27 cellular contexts compared by ENCODE assay signal in genomic region chr2:49937432-49937831, GRCh38.
"Had no signal": no experiment of that assay in that cellular context is flagged by ENCODE, and none has a peak within 500 bp of the region (broad histone marks: within the 10 kb centered on the region; RNA-seq: fewer than 3 reads in every experiment).

No MANE protein-coding gene starts in this region.

- H2AFZ ChIP-seq: parathyroid adenoma had no signal

- H3K27me3 ChIP-seq: ovary, right lobe of liver, sigmoid colon, stomach, thyroid gland, tibial nerve, upper lobe of left lung, vagina had no signal

- H3K9me3 ChIP-seq: ovary, psoas muscle, right lobe of liver, sigmoid colon, stomach, thoracic aorta, thyroid gland, tibial nerve, upper lobe of left lung, vagina had no signal

- H3K4me3 ChIP-seq: ovary, psoas muscle, right lobe of liver, sigmoid colon, stomach, thoracic aorta, thyroid gland, tibial nerve, upper lobe of left lung, vagina had no signal

- H3K27ac ChIP-seq: ovary, parathyroid adenoma, psoas muscle, right lobe of liver, sigmoid colon, stomach, thoracic aorta, thyroid gland, tibial nerve, upper lobe of left lung, vagina had no signal

- H3K4me1 Mint-ChIP-seq: nephron had no signal

- DNase-seq: natural killer cell; occipital lobe; ovary; psoas muscle; right cardiac atrium; right lobe of liver; sigmoid colon; small intestine; stimulated activated CD4-positive, alpha-beta T cell treated with anti-CD3 and anti-CD28 coated beads, Interleukin-15, amount 100 ng/mL, for 24 hours; stimulated activated CD4-positive, alpha-beta T cell treated with anti-CD3 and anti-CD28 coated beads, Interleukin-2, amount 100 ng/mL, for 24 hours; stimulated activated CD4-positive, alpha-beta T cell treated with anti-CD3 and anti-CD28 coated beads, Interleukin-2, amount 100 ng/mL, for 48 hours; stimulated activated CD4-positive, alpha-beta T cell treated with anti-CD3 and anti-CD28 coated beads, Interleukin-4, amount 100 ng/mL, for 24 hours; stimulated activated naive B cell treated with anti-CD40 and anti-IgM and Interleukin-4, amounts not matched to agents 10 μg/mL and 1 μg/mL and 100 μg/mL, for 72 hours; stimulated activated naive CD4-positive, alpha-beta T cell treated with Interleukin-2 at 50 U/mL for 16 hours; stomach; thyroid gland; trophoblast cell; upper lobe of left lung had no signal

- H3K36me3 ChIP-seq: ovary, right lobe of liver, sigmoid colon, stomach, thoracic aorta, thyroid gland, tibial nerve, upper lobe of left lung, vagina had no signal

- H3K27ac Mint-ChIP-seq: natural killer cell; nephron; progenitor cell of endocrine pancreas; stimulated activated effector memory CD8-positive, alpha-beta T cell treated with anti-CD3 and anti-CD28 coated beads, Interleukin-12 subunit alpha, Interleukin-12 subunit beta, amount 100 ng/mL, for 72 hours; stimulated activated naive B cell treated with anti-CD40 and anti-IgM and Interleukin-4, amounts not matched to agents 10 μg/mL and 1 μg/mL and 100 μg/mL, for 72 hours; stimulated activated naive CD8-positive, alpha-beta T cell treated with anti-CD3 and anti-CD28 coated beads, Interleukin-15, Interleukin-2, amounts not matched to agents 100 ng/mL and 50 ng/mL, for 24 hours had no signal

- H3K4me3 Mint-ChIP-seq: natural killer cell; nephron; neural crest cell; stimulated activated effector memory CD8-positive, alpha-beta T cell treated with anti-CD3 and anti-CD28 coated beads, Interleukin-12 subunit alpha, Interleukin-12 subunit beta, amount 100 ng/mL, for 72 hours; stimulated activated naive B cell treated with anti-CD40 and anti-IgM and Interleukin-4, amounts not matched to agents 10 μg/mL and 1 μg/mL and 100 μg/mL, for 72 hours; stimulated activated naive CD8-positive, alpha-beta T cell treated with anti-CD3 and anti-CD28 coated beads, Interleukin-15, Interleukin-2, amounts not matched to agents 100 ng/mL and 50 ng/mL, for 24 hours had no signal

- H3K36me3 Mint-ChIP-seq: natural killer cell; stimulated activated effector memory CD8-positive, alpha-beta T cell treated with anti-CD3 and anti-CD28 coated beads, Interleukin-12 subunit alpha, Interleukin-12 subunit beta, amount 100 ng/mL, for 72 hours; stimulated activated naive B cell treated with anti-CD40 and anti-IgM and Interleukin-4, amounts not matched to agents 10 μg/mL and 1 μg/mL and 100 μg/mL, for 72 hours had no signal

- ATAC-seq: natural killer cell; psoas muscle; right cardiac atrium; right lobe of liver; stimulated activated effector memory CD8-positive, alpha-beta T cell treated with anti-CD3 and anti-CD28 coated beads, Interleukin-12 subunit alpha, Interleukin-12 subunit beta, amount 100 ng/mL, for 72 hours; stimulated activated naive B cell treated with anti-CD40 and anti-IgM and Interleukin-4, amounts not matched to agents 10 μg/mL and 1 μg/mL and 100 μg/mL, for 72 hours had no signal

- H3K9ac ChIP-seq: parathyroid adenoma had no signal

- H3K27me3 Mint-ChIP-seq: progenitor cell of endocrine pancreas; stimulated activated naive B cell treated with anti-CD40 and anti-IgM and Interleukin-4, amounts not matched to agents 10 μg/mL and 1 μg/mL and 100 μg/mL, for 72 hours; stimulated activated naive CD8-positive, alpha-beta T cell treated with anti-CD3 and anti-CD28 coated beads, Interleukin-15, Interleukin-2, amounts not matched to agents 100 ng/mL and 50 ng/mL, for 24 hours had no signal

- H3K4me1 ChIP-seq: parathyroid adenoma, psoas muscle, right lobe of liver, sigmoid colon, thyroid gland, tibial nerve, vagina had no signal

- H3K9me3 Mint-ChIP-seq: natural killer cell; nephron; neural crest cell; stimulated activated naive B cell treated with anti-CD40 and anti-IgM and Interleukin-4, amounts not matched to agents 10 μg/mL and 1 μg/mL and 100 μg/mL, for 72 hours; stimulated activated naive CD8-positive, alpha-beta T cell treated with anti-CD3 and anti-CD28 coated beads, Interleukin-15, Interleukin-2, amounts not matched to agents 100 ng/mL and 50 ng/mL, for 24 hours had no signal
